In the genomic region with DNA sequence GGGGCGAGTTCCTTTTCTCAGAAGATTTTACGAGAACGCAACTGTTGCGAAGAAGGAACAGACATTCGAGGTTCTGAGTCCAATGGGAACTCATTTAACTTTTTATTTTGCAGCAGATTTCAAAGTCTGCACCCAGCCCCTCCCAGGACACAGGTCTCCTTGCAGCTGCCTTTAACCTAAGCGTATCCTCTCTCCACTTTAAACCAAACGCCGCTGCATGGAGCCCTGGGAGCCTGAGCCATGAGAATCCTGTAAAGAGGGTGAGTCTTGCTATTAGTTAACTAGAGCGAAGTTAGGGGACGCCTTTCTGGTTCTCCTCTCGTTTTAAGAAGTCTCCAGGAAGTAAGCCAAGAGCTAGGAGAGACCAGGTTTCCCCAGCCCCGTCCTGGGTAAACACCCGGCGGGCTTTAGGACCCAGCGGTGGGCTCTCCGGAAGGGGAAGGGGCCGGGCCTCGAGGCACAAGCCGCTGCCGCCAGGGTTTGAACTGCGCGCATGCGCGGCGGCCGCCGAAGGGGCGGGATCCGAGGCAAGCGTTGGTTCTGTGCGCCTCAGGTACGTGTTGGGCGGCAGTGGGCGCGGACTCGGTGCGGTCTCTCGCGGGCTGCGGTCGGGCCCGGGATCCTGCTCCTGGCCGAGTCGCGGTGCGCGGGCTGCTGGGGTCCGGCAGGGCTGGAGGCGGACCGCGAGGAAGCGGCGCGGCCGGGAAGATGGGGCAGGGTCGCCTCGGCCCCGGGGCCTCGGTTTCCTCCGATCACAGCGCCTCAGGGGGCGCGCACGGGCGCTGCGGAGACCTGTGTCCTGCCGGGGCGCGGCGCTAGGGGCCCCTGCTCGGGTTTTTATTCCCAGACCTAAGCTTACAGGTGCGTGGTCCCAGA, we compare ENCODE assay signal across 1 cellular context.
TF ChIP-seq lines count a peak whose summit lies in the region.

A gene (plus strand): TSS at position 510 of the 876 bp plus-strand sequence. CDS start 7,188 bp downstream, outside the sequence.

TF ChIP-seq in HepG2, 621 proteins besides CTCF, POLR2A, EP300 and RAD21 (continued from another document and continues in another):
- no peak for TF ChIP-seq CBX2 (IDR thresholded peaks at IDR 0.05; ENCODE audit: low read depth, low read length)
- no peak for TF ChIP-seq CBX2 (CRISPR knock-in tag; IDR thresholded peaks at IDR 0.05; ENCODE audit: low read depth)
- TF ChIP-seq, protein P1, sequence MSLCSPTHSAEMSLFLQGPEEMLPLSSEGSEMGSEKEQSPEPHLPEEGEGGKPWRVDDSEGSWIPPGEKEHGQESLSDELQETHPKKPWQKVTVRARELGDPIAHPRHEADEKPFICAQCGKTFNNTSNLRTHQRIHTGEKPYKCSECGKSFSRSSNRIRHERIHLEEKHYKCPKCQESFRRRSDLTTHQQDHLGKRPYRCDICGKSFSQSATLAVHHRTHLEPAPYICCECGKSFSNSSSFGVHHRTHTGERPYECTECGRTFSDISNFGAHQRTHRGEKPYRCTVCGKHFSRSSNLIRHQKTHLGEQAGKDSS (CRISPR knock-in tag; IDR thresholded peaks at IDR 0.05; ENCODE audit: borderline replicate concordance, low read depth) = no peak; the same call in 1 of the 2 replicates
- TF ChIP-seq, protein P2, sequence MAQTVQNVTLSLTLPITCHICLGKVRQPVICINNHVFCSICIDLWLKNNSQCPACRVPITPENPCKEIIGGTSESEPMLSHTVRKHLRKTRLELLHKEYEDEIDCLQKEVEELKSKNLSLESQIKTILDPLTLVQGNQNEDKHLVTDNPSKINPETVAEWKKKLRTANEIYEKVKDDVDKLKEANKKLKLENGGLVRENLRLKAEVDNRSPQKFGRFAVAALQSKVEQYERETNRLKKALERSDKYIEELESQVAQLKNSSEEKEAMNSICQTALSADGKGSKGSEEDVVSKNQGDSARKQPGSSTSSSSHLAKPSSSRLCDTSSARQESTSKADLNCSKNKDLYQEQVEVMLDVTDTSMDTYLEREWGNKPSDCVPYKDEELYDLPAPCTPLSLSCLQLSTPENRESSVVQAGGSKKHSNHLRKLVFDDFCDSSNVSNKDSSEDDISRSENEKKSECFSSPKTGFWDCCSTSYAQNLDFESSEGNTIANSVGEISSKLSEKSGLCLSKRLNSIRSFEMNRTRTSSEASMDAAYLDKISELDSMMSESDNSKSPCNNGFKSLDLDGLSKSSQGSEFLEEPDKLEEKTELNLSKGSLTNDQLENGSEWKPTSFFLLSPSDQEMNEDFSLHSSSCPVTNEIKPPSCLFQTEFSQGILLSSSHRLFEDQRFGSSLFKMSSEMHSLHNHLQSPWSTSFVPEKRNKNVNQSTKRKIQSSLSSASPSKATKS (CRISPR knock-in tag; IDR thresholded peaks at IDR 0.05) = no peak
- peak; percentile 93 for TF ChIP-seq POLR2AphosphoS5 (IDR thresholded peaks at IDR 0.05; ENCODE audit: low read depth, low read length)
- TF ChIP-seq, protein P3, sequence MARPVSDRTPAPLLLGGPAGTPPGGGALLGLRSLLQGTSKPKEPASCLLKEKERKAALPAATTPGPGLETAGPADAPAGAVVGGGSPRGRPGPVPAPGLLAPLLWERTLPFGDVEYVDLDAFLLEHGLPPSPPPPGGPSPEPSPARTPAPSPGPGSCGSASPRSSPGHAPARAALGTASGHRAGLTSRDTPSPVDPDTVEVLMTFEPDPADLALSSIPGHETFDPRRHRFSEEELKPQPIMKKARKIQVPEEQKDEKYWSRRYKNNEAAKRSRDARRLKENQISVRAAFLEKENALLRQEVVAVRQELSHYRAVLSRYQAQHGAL (CRISPR knock-in tag; IDR thresholded peaks at IDR 0.05; ENCODE audit: not compliant biosample characterization) = no peak
- TF ChIP-seq FOXJ3 (CRISPR knock-in tag; IDR thresholded peaks at IDR 0.05; ENCODE audit: borderline replicate concordance) = peak; percentile 74; the same call in 1 of the 2 replicates
- TF ChIP-seq ETV5 (CRISPR knock-in tag; IDR thresholded peaks at IDR 0.05; ENCODE audit: borderline replicate concordance) = peak; percentile 83
- TF ChIP-seq ZNF776 (CRISPR knock-in tag; IDR thresholded peaks at IDR 0.05) = no peak
- no peak for TF ChIP-seq ZNF20 (CRISPR knock-in tag; IDR thresholded peaks at IDR 0.05)
- TF ChIP-seq ZNF124 (CRISPR knock-in tag; IDR thresholded peaks at IDR 0.05) = peak; percentile 62; the same call in 1 of the 2 replicates
- no peak for TF ChIP-seq ZZZ3 (CRISPR knock-in tag; IDR thresholded peaks at IDR 0.05; ENCODE audit: borderline replicate concordance)
- TF ChIP-seq KMT2A (CRISPR knock-in tag; IDR thresholded peaks at IDR 0.05) = peak; percentile 94
- TF ChIP-seq SP1 (IDR thresholded peaks at IDR 0.05) = no peak
- TF ChIP-seq SP1 (CRISPR knock-in tag; IDR thresholded peaks at IDR 0.05) = peak; percentile 51
- peak; percentile 39 for TF ChIP-seq MED8 (CRISPR knock-in tag; IDR thresholded peaks at IDR 0.05; ENCODE audit: insufficient replicate concordance)
- no peak; the same call in none of the 2 replicates for TF ChIP-seq ZNF235 (CRISPR knock-in tag; IDR thresholded peaks at IDR 0.05; ENCODE audit: borderline replicate concordance)
- TF ChIP-seq ARID2 (CRISPR knock-in tag; IDR thresholded peaks at IDR 0.05; ENCODE audit: borderline replicate concordance) = no peak
- TF ChIP-seq NFE2 (CRISPR knock-in tag; IDR thresholded peaks at IDR 0.05) = no peak
- TF ChIP-seq, protein P4, sequence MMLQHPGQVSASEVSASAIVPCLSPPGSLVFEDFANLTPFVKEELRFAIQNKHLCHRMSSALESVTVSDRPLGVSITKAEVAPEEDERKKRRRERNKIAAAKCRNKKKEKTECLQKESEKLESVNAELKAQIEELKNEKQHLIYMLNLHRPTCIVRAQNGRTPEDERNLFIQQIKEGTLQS (CRISPR knock-in tag; IDR thresholded peaks at IDR 0.05) = no peak; the same call in 1 of the 2 replicates
- no peak for TF ChIP-seq RFX3 (CRISPR knock-in tag; IDR thresholded peaks at IDR 0.05)
- TF ChIP-seq JDP2 (CRISPR knock-in tag; IDR thresholded peaks at IDR 0.05; ENCODE audit: borderline replicate concordance) = no peak; the same call in 1 of the 2 replicates
- TF ChIP-seq ZFP82 (CRISPR knock-in tag; IDR thresholded peaks at IDR 0.05; ENCODE audit: borderline replicate concordance) = 0 out of 2 replicates have a peak, but pooled peaks have one; percentile 32
- TF ChIP-seq, protein P5, sequence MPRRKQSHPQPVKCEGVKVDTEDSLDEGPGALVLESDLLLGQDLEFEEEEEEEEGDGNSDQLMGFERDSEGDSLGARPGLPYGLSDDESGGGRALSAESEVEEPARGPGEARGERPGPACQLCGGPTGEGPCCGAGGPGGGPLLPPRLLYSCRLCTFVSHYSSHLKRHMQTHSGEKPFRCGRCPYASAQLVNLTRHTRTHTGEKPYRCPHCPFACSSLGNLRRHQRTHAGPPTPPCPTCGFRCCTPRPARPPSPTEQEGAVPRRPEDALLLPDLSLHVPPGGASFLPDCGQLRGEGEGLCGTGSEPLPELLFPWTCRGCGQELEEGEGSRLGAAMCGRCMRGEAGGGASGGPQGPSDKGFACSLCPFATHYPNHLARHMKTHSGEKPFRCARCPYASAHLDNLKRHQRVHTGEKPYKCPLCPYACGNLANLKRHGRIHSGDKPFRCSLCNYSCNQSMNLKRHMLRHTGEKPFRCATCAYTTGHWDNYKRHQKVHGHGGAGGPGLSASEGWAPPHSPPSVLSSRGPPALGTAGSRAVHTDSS (CRISPR knock-in tag; conservative IDR thresholded peaks at IDR 0.05) = 0 out of 2 replicates have a peak, but pooled peaks have one; percentile 60
- TF ChIP-seq, protein P6, sequence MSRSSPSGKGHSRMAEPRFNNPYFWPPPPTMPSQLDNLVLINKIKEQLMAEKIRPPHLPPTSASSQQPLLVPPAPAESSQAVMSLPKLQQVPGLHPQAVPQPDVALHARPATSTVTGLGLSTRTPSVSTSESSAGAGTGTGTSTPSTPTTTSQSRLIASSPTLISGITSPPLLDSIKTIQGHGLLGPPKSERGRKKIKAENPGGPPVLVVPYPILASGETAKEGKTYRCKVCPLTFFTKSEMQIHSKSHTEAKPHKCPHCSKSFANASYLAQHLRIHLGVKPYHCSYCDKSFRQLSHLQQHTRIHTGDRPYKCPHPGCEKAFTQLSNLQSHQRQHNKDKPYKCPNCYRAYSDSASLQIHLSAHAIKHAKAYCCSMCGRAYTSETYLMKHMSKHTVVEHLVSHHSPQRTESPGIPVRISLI (CRISPR knock-in tag; IDR thresholded peaks at IDR 0.05; ENCODE audit: borderline replicate concordance) = no peak
- TF ChIP-seq, protein P7, sequence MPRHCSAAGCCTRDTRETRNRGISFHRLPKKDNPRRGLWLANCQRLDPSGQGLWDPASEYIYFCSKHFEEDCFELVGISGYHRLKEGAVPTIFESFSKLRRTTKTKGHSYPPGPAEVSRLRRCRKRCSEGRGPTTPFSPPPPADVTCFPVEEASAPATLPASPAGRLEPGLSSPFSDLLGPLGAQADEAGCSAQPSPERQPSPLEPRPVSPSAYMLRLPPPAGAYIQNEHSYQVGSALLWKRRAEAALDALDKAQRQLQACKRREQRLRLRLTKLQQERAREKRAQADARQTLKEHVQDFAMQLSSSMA (CRISPR knock-in tag; IDR thresholded peaks at IDR 0.05) = no peak
- peak in 1 of 2 experiments; percentile 77; a peak in 2 of 4 replicates for TF ChIP-seq KLF16 (CRISPR knock-in tag; IDR thresholded peaks at IDR 0.05)
- no peak for TF ChIP-seq REXO4 (CRISPR knock-in tag; IDR thresholded peaks at IDR 0.05; ENCODE audit: borderline replicate concordance)
- TF ChIP-seq ATAD3A (CRISPR knock-in tag; IDR thresholded peaks at IDR 0.05) = no peak
- peak; percentile 91 for TF ChIP-seq ELF1 (CRISPR knock-in tag; IDR thresholded peaks at IDR 0.05)
- 0 out of 2 replicates have a peak, but pooled peaks have one; percentile 49 for TF ChIP-seq ZNF225 (CRISPR knock-in tag; IDR thresholded peaks at IDR 0.05)
- TF ChIP-seq, protein P8, sequence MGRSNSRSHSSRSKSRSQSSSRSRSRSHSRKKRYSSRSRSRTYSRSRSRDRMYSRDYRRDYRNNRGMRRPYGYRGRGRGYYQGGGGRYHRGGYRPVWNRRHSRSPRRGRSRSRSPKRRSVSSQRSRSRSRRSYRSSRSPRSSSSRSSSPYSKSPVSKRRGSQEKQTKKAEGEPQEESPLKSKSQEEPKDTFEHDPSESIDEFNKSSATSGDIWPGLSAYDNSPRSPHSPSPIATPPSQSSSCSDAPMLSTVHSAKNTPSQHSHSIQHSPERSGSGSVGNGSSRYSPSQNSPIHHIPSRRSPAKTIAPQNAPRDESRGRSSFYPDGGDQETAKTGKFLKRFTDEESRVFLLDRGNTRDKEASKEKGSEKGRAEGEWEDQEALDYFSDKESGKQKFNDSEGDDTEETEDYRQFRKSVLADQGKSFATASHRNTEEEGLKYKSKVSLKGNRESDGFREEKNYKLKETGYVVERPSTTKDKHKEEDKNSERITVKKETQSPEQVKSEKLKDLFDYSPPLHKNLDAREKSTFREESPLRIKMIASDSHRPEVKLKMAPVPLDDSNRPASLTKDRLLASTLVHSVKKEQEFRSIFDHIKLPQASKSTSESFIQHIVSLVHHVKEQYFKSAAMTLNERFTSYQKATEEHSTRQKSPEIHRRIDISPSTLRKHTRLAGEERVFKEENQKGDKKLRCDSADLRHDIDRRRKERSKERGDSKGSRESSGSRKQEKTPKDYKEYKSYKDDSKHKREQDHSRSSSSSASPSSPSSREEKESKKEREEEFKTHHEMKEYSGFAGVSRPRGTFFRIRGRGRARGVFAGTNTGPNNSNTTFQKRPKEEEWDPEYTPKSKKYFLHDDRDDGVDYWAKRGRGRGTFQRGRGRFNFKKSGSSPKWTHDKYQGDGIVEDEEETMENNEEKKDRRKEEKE (IDR thresholded peaks at IDR 0.05) = no peak
- no peak for TF ChIP-seq ATM (IDR thresholded peaks at IDR 0.05; ENCODE audit: borderline replicate concordance)
- TF ChIP-seq MIER3 (CRISPR knock-in tag; IDR thresholded peaks at IDR 0.05; ENCODE audit: borderline replicate concordance) = peak; percentile 37; the same call in 1 of the 2 replicates
- TF ChIP-seq, protein P9, sequence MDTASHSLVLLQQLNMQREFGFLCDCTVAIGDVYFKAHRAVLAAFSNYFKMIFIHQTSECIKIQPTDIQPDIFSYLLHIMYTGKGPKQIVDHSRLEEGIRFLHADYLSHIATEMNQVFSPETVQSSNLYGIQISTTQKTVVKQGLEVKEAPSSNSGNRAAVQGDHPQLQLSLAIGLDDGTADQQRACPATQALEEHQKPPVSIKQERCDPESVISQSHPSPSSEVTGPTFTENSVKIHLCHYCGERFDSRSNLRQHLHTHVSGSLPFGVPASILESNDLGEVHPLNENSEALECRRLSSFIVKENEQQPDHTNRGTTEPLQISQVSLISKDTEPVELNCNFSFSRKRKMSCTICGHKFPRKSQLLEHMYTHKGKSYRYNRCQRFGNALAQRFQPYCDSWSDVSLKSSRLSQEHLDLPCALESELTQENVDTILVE (CRISPR knock-in tag; IDR thresholded peaks at IDR 0.05) = 0 out of 2 replicates have a peak, but pooled peaks have one; percentile 48
- TF ChIP-seq, protein P10, sequence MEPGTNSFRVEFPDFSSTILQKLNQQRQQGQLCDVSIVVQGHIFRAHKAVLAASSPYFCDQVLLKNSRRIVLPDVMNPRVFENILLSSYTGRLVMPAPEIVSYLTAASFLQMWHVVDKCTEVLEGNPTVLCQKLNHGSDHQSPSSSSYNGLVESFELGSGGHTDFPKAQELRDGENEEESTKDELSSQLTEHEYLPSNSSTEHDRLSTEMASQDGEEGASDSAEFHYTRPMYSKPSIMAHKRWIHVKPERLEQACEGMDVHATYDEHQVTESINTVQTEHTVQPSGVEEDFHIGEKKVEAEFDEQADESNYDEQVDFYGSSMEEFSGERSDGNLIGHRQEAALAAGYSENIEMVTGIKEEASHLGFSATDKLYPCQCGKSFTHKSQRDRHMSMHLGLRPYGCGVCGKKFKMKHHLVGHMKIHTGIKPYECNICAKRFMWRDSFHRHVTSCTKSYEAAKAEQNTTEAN (CRISPR knock-in tag; conservative IDR thresholded peaks at IDR 0.05) = peak; percentile 48; the same call in 1 of the 2 replicates
- TF ChIP-seq CHCHD3 (CRISPR knock-in tag; IDR thresholded peaks at IDR 0.05) = no peak
- TF ChIP-seq STAG1 (CRISPR knock-in tag; IDR thresholded peaks at IDR 0.05) = no peak
- no peak for TF ChIP-seq ZC3H4 (CRISPR knock-in tag; IDR thresholded peaks at IDR 0.05; ENCODE audit: borderline replicate concordance)
- TF ChIP-seq NPAS2 (CRISPR knock-in tag; IDR thresholded peaks at IDR 0.05; ENCODE audit: borderline replicate concordance) = no peak
- TF ChIP-seq ZFP37 (CRISPR knock-in tag; IDR thresholded peaks at IDR 0.05; ENCODE audit: borderline replicate concordance) = no peak
- TF ChIP-seq, protein P11, sequence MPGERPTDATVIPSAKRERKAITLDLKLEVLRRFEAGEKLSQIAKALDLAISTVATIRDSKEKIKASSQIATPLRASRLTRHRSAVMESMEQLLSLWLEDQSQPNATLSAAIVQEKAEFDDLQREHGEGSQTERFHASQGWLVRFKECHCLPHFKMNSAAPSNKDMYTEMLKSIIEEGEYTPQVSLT (CRISPR knock-in tag; IDR thresholded peaks at IDR 0.05; ENCODE audit: borderline replicate concordance, low read depth) = no peak
- TF ChIP-seq ZNF746 (CRISPR knock-in tag; IDR thresholded peaks at IDR 0.05) = no peak
- TF ChIP-seq CENPT (CRISPR knock-in tag; IDR thresholded peaks at IDR 0.05; ENCODE audit: low read depth) = no peak
- TF ChIP-seq, protein P12, sequence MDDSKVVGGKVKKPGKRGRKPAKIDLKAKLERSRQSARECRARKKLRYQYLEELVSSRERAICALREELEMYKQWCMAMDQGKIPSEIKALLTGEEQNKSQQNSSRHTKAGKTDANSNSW (CRISPR knock-in tag; IDR thresholded peaks at IDR 0.05; ENCODE audit: borderline replicate concordance) = no peak
- peak; percentile 9 for TF ChIP-seq ZNF891 (CRISPR knock-in tag; IDR thresholded peaks at IDR 0.05)
- peak; percentile 61 for TF ChIP-seq ISL2 (CRISPR knock-in tag; IDR thresholded peaks at IDR 0.05)
- TF ChIP-seq ZNF777 (CRISPR knock-in tag; IDR thresholded peaks at IDR 0.05) = peak; percentile 83
- TF ChIP-seq IRX3 (CRISPR knock-in tag; IDR thresholded peaks at IDR 0.05; ENCODE audit: borderline replicate concordance, low read depth) = no peak; the same call in 1 of the 2 replicates
- TF ChIP-seq TAF1 (CRISPR knock-in tag; IDR thresholded peaks at IDR 0.05) = peak; percentile 79
- TF ChIP-seq NFIC (IDR thresholded peaks at IDR 0.05; ENCODE audit: low read length) = 0 out of 2 replicates have a peak, but pooled peaks have one; percentile 17
